In the genomic region with DNA sequence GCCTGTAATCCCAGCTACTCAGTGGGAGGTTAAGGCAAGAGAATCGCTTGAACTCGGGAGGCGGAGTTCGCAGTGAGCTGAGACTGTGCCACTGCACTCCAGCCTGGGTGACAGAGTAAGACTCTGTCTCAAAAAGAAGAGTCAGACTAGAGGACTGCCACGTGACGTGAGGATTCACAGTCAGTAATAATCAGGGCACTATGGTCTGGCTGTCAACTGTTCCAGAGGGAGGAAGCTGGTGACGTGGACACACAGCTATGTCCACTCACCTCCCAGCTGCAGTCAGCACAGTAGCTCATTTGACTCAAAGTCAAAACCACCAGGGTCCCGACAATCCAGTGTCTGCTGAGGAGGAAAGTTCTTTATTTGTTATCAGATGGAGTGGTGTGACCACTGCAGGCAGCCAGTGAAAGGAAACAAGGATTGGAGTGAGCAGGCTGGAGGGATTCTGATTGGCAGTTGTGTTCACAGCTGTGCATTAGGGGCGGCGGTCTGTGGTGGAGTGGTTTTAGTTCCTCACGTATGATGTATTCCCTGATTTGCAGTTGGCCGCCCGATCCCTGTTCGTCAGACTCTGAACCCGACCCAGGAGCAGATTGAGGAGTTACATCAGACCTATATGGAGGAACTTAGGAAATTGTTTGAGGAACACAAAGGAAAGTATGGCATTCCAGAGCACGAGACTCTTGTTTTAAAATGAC, we compare ENCODE assay signal across 1 cellular context.
TF ChIP-seq lines count a peak whose summit lies in the region.

No MANE protein-coding gene starts in this region.

TF ChIP-seq in HepG2, 621 proteins besides CTCF, POLR2A, EP300 and RAD21 (continued from another document and continues in another):
- TF ChIP-seq ZBTB42 (CRISPR knock-in tag; IDR thresholded peaks at IDR 0.05) (no peak), DNMT3B (CRISPR knock-in tag; conservative IDR thresholded peaks at IDR 0.05) (no peak; the same call in 1 of the 2 replicates), RARG (CRISPR knock-in tag; IDR thresholded peaks at IDR 0.05; ENCODE audit: low read depth) (no peak), TEAD2 (CRISPR knock-in tag; IDR thresholded peaks at IDR 0.05) (no peak), ARID4A (CRISPR knock-in tag; IDR thresholded peaks at IDR 0.05; ENCODE audit: borderline replicate concordance) (peak; percentile 93), NCOA2 (CRISPR knock-in tag; IDR thresholded peaks at IDR 0.05) (peak; percentile 67), ZNF124 (CRISPR knock-in tag; IDR thresholded peaks at IDR 0.05) (peak; percentile 68; the same call in 1 of the 2 replicates), ZNF138 (CRISPR knock-in tag; IDR thresholded peaks at IDR 0.05; ENCODE audit: low read depth) (no peak), ZNF562 (CRISPR knock-in tag; IDR thresholded peaks at IDR 0.05; ENCODE audit: borderline replicate concordance) (no peak), ZNF282 (IDR thresholded peaks at IDR 0.05; ENCODE audit: partially characterized antibody) (no peak), ZNF362 (CRISPR knock-in tag; IDR thresholded peaks at IDR 0.05; ENCODE audit: borderline replicate concordance) (peak; percentile 64; the same call in 1 of the 2 replicates), ZBTB21 (CRISPR knock-in tag; IDR thresholded peaks at IDR 0.05) (peak; percentile 88), TSC22D2 (CRISPR knock-in tag; IDR thresholded peaks at IDR 0.05; ENCODE audit: borderline replicate concordance) (no peak), ZGPAT (CRISPR knock-in tag; IDR thresholded peaks at IDR 0.05) (peak; percentile 91), ZNF382 (CRISPR knock-in tag; IDR thresholded peaks at IDR 0.05; ENCODE audit: borderline replicate concordance) (no peak), ZFP36 (IDR thresholded peaks at IDR 0.05; ENCODE audit: borderline replicate concordance, low read depth, low read length, partially characterized antibody) (no peak), XBP1 (CRISPR knock-in tag; IDR thresholded peaks at IDR 0.05) (peak; percentile 97), KDM6A (CRISPR knock-in tag; IDR thresholded peaks at IDR 0.05; ENCODE audit: low read depth) (no peak), ZSCAN5A (CRISPR knock-in tag; IDR thresholded peaks at IDR 0.05; ENCODE audit: borderline replicate concordance) (peak; percentile 66; the same call in 1 of the 2 replicates), ZNF274 (CRISPR knock-in tag; IDR thresholded peaks at IDR 0.05) (peak; percentile 85), ZNF891 (CRISPR knock-in tag; IDR thresholded peaks at IDR 0.05) (peak; percentile 77; the same call in 1 of the 2 replicates), MLLT10 (CRISPR knock-in tag; IDR thresholded peaks at IDR 0.05) (no peak), KLF15 (CRISPR knock-in tag; IDR thresholded peaks at IDR 0.05; ENCODE audit: borderline replicate concordance) (peak; percentile 55; the same call in 1 of the 2 replicates), ZFP36L2 (CRISPR knock-in tag; IDR thresholded peaks at IDR 0.05) (no peak), MZF1 (CRISPR knock-in tag; IDR thresholded peaks at IDR 0.05; ENCODE audit: borderline replicate concordance) (no peak), ZNF367 (CRISPR knock-in tag; IDR thresholded peaks at IDR 0.05; ENCODE audit: borderline replicate concordance) (no peak), ERF (CRISPR knock-in tag; IDR thresholded peaks at IDR 0.05) (peak; percentile 94; the same call in 1 of the 2 replicates), ZSCAN25 (CRISPR knock-in tag; IDR thresholded peaks at IDR 0.05) (no peak), HOXA3 (CRISPR knock-in tag; IDR thresholded peaks at IDR 0.05) (peak; percentile 97), ZNF354B (CRISPR knock-in tag; IDR thresholded peaks at IDR 0.05) (no peak), ZNF383 (CRISPR knock-in tag; IDR thresholded peaks at IDR 0.05; ENCODE audit: borderline replicate concordance) (no peak), KDM5B (CRISPR knock-in tag; IDR thresholded peaks at IDR 0.05; ENCODE audit: borderline replicate concordance) (peak; percentile 88), REXO4 (CRISPR knock-in tag; IDR thresholded peaks at IDR 0.05; ENCODE audit: borderline replicate concordance) (no peak), SIX4 (CRISPR knock-in tag; IDR thresholded peaks at IDR 0.05) (peak; percentile 46; the same call in 1 of the 2 replicates), PHF8 (CRISPR knock-in tag; IDR thresholded peaks at IDR 0.05) (peak; percentile 33; the same call in 1 of the 2 replicates), ZNF790 (CRISPR knock-in tag; IDR thresholded peaks at IDR 0.05; ENCODE audit: borderline replicate concordance) (no peak), NFRKB (IDR thresholded peaks at IDR 0.05) (no peak), SMARCC2 (IDR thresholded peaks at IDR 0.05) (no peak), ZNF44 (CRISPR knock-in tag; IDR thresholded peaks at IDR 0.05) (peak; percentile 34), TFAP4 (IDR thresholded peaks at IDR 0.05; ENCODE audit: borderline replicate concordance, low read depth) (peak; percentile 100), STAT5B (CRISPR knock-in tag; IDR thresholded peaks at IDR 0.05) (0 out of 2 replicates have a peak, but pooled peaks have one; percentile 61), CCAR2 (optimal IDR thresholded peaks at IDR 0.05; ENCODE audit: low read depth, low read length) (peak; percentile 41), ZSCAN9 (CRISPR knock-in tag; IDR thresholded peaks at IDR 0.05; ENCODE audit: borderline replicate concordance) (no peak; the same call in 1 of the 2 replicates), ASH2L (IDR thresholded peaks at IDR 0.05; ENCODE audit: insufficient read length, low read depth, low read length) (peak; percentile 70), ZNF782 (CRISPR knock-in tag; IDR thresholded peaks at IDR 0.05; ENCODE audit: borderline replicate concordance) (no peak), NFIB (CRISPR knock-in tag; IDR thresholded peaks at IDR 0.05; ENCODE audit: borderline replicate concordance) (no peak), MXI1 (IDR thresholded peaks at IDR 0.05; ENCODE audit: borderline replicate concordance, low read depth, low read length) (peak; percentile 72; the same call in 2 of the 3 replicates), TP53 (CRISPR knock-in tag; conservative IDR thresholded peaks at IDR 0.05) (peak; percentile 88), LCORL (IDR thresholded peaks at IDR 0.05) (peak; percentile 31; the same call in 1 of the 2 replicates), LCORL (CRISPR knock-in tag; IDR thresholded peaks at IDR 0.05) (peak; percentile 82), SRY (CRISPR knock-in tag; IDR thresholded peaks at IDR 0.05) (peak; percentile 90), ZNF652 (CRISPR knock-in tag; IDR thresholded peaks at IDR 0.05; ENCODE audit: borderline replicate concordance, low read depth) (0 out of 2 replicates have a peak, but pooled peaks have one; percentile 22), SMAD1 (CRISPR knock-in tag; IDR thresholded peaks at IDR 0.05; ENCODE audit: borderline replicate concordance, low read depth) (peak; percentile 86; the same call in 1 of the 2 replicates), TBX2 (CRISPR knock-in tag; IDR thresholded peaks at IDR 0.05; ENCODE audit: borderline replicate concordance) (peak; percentile 94)
- TF ChIP-seq, protein P1, sequence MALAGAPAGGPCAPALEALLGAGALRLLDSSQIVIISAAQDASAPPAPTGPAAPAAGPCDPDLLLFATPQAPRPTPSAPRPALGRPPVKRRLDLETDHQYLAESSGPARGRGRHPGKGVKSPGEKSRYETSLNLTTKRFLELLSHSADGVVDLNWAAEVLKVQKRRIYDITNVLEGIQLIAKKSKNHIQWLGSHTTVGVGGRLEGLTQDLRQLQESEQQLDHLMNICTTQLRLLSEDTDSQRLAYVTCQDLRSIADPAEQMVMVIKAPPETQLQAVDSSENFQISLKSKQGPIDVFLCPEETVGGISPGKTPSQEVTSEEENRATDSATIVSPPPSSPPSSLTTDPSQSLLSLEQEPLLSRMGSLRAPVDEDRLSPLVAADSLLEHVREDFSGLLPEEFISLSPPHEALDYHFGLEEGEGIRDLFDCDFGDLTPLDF (CRISPR knock-in tag; IDR thresholded peaks at IDR 0.05) = peak; percentile 20; the same call in 1 of the 2 replicates
- TF ChIP-seq, protein P2, sequence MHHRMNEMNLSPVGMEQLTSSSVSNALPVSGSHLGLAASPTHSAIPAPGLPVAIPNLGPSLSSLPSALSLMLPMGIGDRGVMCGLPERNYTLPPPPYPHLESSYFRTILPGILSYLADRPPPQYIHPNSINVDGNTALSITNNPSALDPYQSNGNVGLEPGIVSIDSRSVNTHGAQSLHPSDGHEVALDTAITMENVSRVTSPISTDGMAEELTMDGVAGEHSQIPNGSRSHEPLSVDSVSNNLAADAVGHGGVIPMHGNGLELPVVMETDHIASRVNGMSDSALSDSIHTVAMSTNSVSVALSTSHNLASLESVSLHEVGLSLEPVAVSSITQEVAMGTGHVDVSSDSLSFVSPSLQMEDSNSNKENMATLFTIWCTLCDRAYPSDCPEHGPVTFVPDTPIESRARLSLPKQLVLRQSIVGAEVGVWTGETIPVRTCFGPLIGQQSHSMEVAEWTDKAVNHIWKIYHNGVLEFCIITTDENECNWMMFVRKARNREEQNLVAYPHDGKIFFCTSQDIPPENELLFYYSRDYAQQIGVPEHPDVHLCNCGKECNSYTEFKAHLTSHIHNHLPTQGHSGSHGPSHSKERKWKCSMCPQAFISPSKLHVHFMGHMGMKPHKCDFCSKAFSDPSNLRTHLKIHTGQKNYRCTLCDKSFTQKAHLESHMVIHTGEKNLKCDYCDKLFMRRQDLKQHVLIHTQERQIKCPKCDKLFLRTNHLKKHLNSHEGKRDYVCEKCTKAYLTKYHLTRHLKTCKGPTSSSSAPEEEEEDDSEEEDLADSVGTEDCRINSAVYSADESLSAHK (CRISPR knock-in tag; IDR thresholded peaks at IDR 0.05; ENCODE audit: borderline replicate concordance) = no peak
